10 cellular contexts compared by ENCODE assay signal in genomic region chr3:123750659-123751420, GRCh38.
DNase-seq lines count a peak whose midpoint lies in the region; ATAC-seq, FAIRE-seq and TF ChIP-seq lines count a peak whose summit lies in the region.
"Had no signal": no experiment of that assay in that cellular context is flagged by ENCODE, and none has a peak within 500 bp of the region (broad histone marks: within the 10 kb centered on the region; RNA-seq: fewer than 3 reads in every experiment).

No MANE protein-coding gene starts in this region.

- H3K4me1 ChIP-seq in A549 (peaks cover 65% of the 10 kb centered on the region), HUES6 (ENCODE audit: control insufficient read depth, insufficient read depth, low read length) (peaks cover 9% of the 10 kb centered on the region; the same call in 1 of the 2 replicates), colonic mucosa (peaks cover 6% of the 10 kb centered on the region), HepG2 (ENCODE audit: insufficient read depth, low read length) (peaks cover 67% of the 10 kb centered on the region)

- no peaks in the 10 kb centered on the region for H4K20me1 ChIP-seq in HepG2 (ENCODE audit: insufficient read depth, low read length)

- H3K4me3 ChIP-seq in A549: no peak overlapping the region
- H3K4me3 ChIP-seq in HUES6 (ENCODE audit: low read depth, low read length): no peak overlapping the region
- no peak overlapping the region for H3K4me3 ChIP-seq in colonic mucosa
- H3K4me3 ChIP-seq in HepG2 (replicated peaks in 1 of 3; ENCODE audit: insufficient read depth in 1 of 3, low read depth in 2 of 3, low read length in 3 of 3): no peak overlapping the region

- H3K27me3 ChIP-seq in HUES6 (ENCODE audit: control insufficient read depth, insufficient read depth, low read length): no peaks in the 10 kb centered on the region
- no peaks in the 10 kb centered on the region for H3K27me3 ChIP-seq in colonic mucosa
- H3K27me3 ChIP-seq in HepG2 (ENCODE audit: control insufficient read depth in 1 of 2, insufficient read depth in 2 of 2, low read length in 2 of 2): no peaks in the 10 kb centered on the region

- no peaks in the 10 kb centered on the region for H3K9me3 Mint-ChIP-seq in activated T-cell treated with anti-CD3 and anti-CD28 coated beads, Interleukin-2, amount 50 U/mL, for 24 hours

- no peak overlapping the region for H2AFZ ChIP-seq in HepG2 (ENCODE audit: low read length)

- H3K27ac Mint-ChIP-seq in activated T-cell treated with anti-CD3 and anti-CD28 coated beads, Interleukin-2, amount 50 U/mL, for 24 hours: no peak overlapping the region
- H3K27ac Mint-ChIP-seq: CD4-positive, CD25-positive, alpha-beta regulatory T cell had no signal

- TF ChIP-seq RAD21 in A549 (conservative IDR thresholded peaks at IDR 0.05 in 1 of 2, IDR thresholded peaks at IDR 0.05 in 1 of 2) (peak; percentile 38 to 50; a peak in 4 of 5 replicates), HepG2 (CRISPR knock-in tag; IDR thresholded peaks at IDR 0.05) (0 out of 2 replicates have a peak, but pooled peaks have one; percentile 51)

- no peaks in the 10 kb centered on the region for H3K27me3 Mint-ChIP-seq in activated T-cell treated with anti-CD3 and anti-CD28 coated beads, Interleukin-2, amount 50 U/mL, for 24 hours

- TF ChIP-seq EP300 in A549 (IDR thresholded peaks at IDR 0.05) (peak in 1 of 2 experiments; percentile 64; a peak in 3 of 5 replicates), HepG2 (IDR thresholded peaks at IDR 0.05; ENCODE audit: low read depth in 2 of 2, low read length in 2 of 2) (peak; percentile 68 to 79; a peak in 3 of 4 replicates), HepG2 (CRISPR knock-in tag; IDR thresholded peaks at IDR 0.05; ENCODE audit: borderline replicate concordance) (peak; percentile 68; the same call in 1 of the 2 replicates)

- intact Hi-C loops in colonic mucosa (cut with DNase I) (no loop called here), HepG2 (cut with micrococcal nuclease; ENCODE audit: unreplicated experiment) (loop anchor here (10.0 kb wide), 1 partner anchor 214 kb away; the partner anchor contains the start of gene CCDC14)

- no TSS peak for BruUV-seq in HepG2 (replicated peaks; lab: Mats Ljungman, UMichigan)

- TF ChIP-seq CTCF in A549 (IDR thresholded peaks at IDR 0.05) (no peak), colonic mucosa (IDR thresholded peaks at IDR 0.05) (no peak), HepG2 (CRISPR knock-in tag; IDR thresholded peaks at IDR 0.05) (peak; percentile 58)

- H3K4me1 Mint-ChIP-seq in activated T-cell treated with anti-CD3 and anti-CD28 coated beads, Interleukin-2, amount 50 U/mL, for 24 hours (ENCODE audit: low read depth): no peaks in the 10 kb centered on the region
- H3K4me1 Mint-ChIP-seq: CD4-positive, CD25-positive, alpha-beta regulatory T cell had no signal

- H3K36me3 Mint-ChIP-seq in activated T-cell treated with anti-CD3 and anti-CD28 coated beads, Interleukin-2, amount 50 U/mL, for 24 hours (ENCODE audit: low read depth): no peaks in the 10 kb centered on the region
- H3K36me3 Mint-ChIP-seq: CD4-positive, CD25-positive, alpha-beta regulatory T cell had no signal

- peaks cover 4% of the 10 kb centered on the region for H3K79me2 ChIP-seq in HepG2 (ENCODE audit: insufficient read depth, low read length)

- FAIRE-seq in A549 (lab: Jason Lieb, UNC) (peak; percentile 54), HepG2 (lab: Jason Lieb, UNC) (peak; percentile 80)

- 38% methylated on average over 3 of the region's 3 CpGs for WGBS in A549 (ENCODE audit: missing lambda C conversion rate)
- 46% methylated on average over 3 of the region's 3 CpGs for WGBS in HepG2 (ENCODE audit: low lambda C conversion rate)

- no peak overlapping the region for H3K4me3 Mint-ChIP-seq in activated T-cell treated with anti-CD3 and anti-CD28 coated beads, Interleukin-2, amount 50 U/mL, for 24 hours
- H3K4me3 Mint-ChIP-seq: CD4-positive, CD25-positive, alpha-beta regulatory T cell had no signal

- peak overlapping the region; percentile 94 to 97 for H3K27ac ChIP-seq in A549
- H3K27ac ChIP-seq in HUES6 (ENCODE audit: low read depth, low read length): peak overlapping the region; percentile 45; the same call in 1 of the 2 replicates
- no peak overlapping the region for H3K27ac ChIP-seq in colonic mucosa
- H3K27ac ChIP-seq in HepG2 (ENCODE audit: extremely low read length, insufficient read depth, low read length): peak overlapping the region; percentile 76

- in situ Hi-C loops in HepG2 (cut with HindIII; ENCODE audit: extremely low pct_ligation_motif_present, low pct_unique_long_range_greater_than_20kb): no loop called here

- CTCF ChIA-PET in A549 (lab: Yijun Ruan, JAX): interaction anchor here (0.6 to 14.9 kb wide), 5 partner anchors 17 to 167 kb away, joined by 3 to 100 read pairs (median 6); no protein-coding TSS in a partner anchor
- CTCF ChIA-PET in HepG2 (lab: Yijun Ruan, JAX; ENCODE audit: low intra/inter-chr PET ratio, low total read pairs): no interaction called here

- POLR2A ChIA-PET in A549 (lab: Yijun Ruan, JAX): no interaction called here
- POLR2A ChIA-PET in HepG2 (lab: Yijun Ruan, JAX): interaction anchor here (1.1 to 2.1 kb wide), 5 partner anchors 17 to 145 kb away, joined by 3 to 12 read pairs (median 4); no protein-coding TSS in a partner anchor

- no peaks in the 10 kb centered on the region for H3K36me3 ChIP-seq in HUES6 (ENCODE audit: control insufficient read depth, insufficient read depth, low read length)
- H3K36me3 ChIP-seq in colonic mucosa: no peaks in the 10 kb centered on the region
- H3K36me3 ChIP-seq in HepG2 (replicated peaks in 1 of 2; ENCODE audit: control insufficient read depth in 1 of 2, insufficient read depth in 2 of 2, low read length in 2 of 2): peaks cover 4 to 14% of the 10 kb centered on the region in 2 experiments; a peak in 2 of 5 replicates

- TF ChIP-seq POLR2A in A549 (IDR thresholded peaks at IDR 0.05; ENCODE audit: low read length) (no peak), HepG2 (IDR thresholded peaks at IDR 0.05; ENCODE audit: insufficient read depth in 1 of 2, low read depth in 2 of 2, low read length in 2 of 2) (no peak)

- DNase-seq in A549 (ENCODE audit: low read depth in 1 of 2, low spot score in 1 of 2): peak; percentile 66 to 77
- peak; percentile 22 for DNase-seq in colonic mucosa
- peak; percentile 93 for DNase-seq in HepG2 (ENCODE audit: low spot score)
- DNase-seq in GM19238 (ENCODE audit: insufficient read length, low spot score): no peak
- DNase-seq in activated T-cell treated with anti-CD3 and anti-CD28 coated beads, Interleukin-2, amount 50 U/mL, for 24 hours: no peak
- DNase-seq: anterior cingulate cortex; CD4-positive, CD25-positive, alpha-beta regulatory T cell had no signal

- H3K9ac ChIP-seq in HUES6 (ENCODE audit: low read length) (no peak overlapping the region), colonic mucosa (ENCODE audit: low read depth in 2 of 2, low read length in 2 of 2) (no peak overlapping the region), HepG2 (ENCODE audit: insufficient read depth, low read depth, low read length) (peak overlapping the region; percentile 59)

- H3K9me3 ChIP-seq in A549 (peaks cover 8% of the 10 kb centered on the region; the same call in 1 of the 3 replicates), HUES6 (ENCODE audit: control insufficient read depth, insufficient read depth, low read depth, low read length) (no peaks in the 10 kb centered on the region), colonic mucosa (no peaks in the 10 kb centered on the region), HepG2 (ENCODE audit: low read length) (no peaks in the 10 kb centered on the region)

- ATAC-seq in A549 (peak; percentile 69 to 80), HepG2 (peak; percentile 80), GM19467 (IDR thresholded peaks at IDR 0.05; ENCODE audit: unreplicated experiment) (no peak), HG03039 (IDR thresholded peaks at IDR 0.05; ENCODE audit: unreplicated experiment) (no peak)

- H3K4me2 ChIP-seq in A549: peak overlapping the region; percentile 65
- H3K4me2 ChIP-seq in HepG2 (ENCODE audit: low read depth, low read length): peak overlapping the region; percentile 30

TF ChIP-seq in A549, 52 proteins besides CTCF, POLR2A, EP300 and RAD21 (continues in another document):
- TF ChIP-seq NPAS2 (CRISPR knock-in tag; IDR thresholded peaks at IDR 0.05; ENCODE audit: borderline replicate concordance) (no peak), KDM5A (IDR thresholded peaks at IDR 0.05) (no peak), SREBF2 (IDR thresholded peaks at IDR 0.05) (no peak), RNF2 (IDR thresholded peaks at IDR 0.05; ENCODE audit: borderline replicate concordance, low read depth) (no peak), EHF (CRISPR knock-in tag; IDR thresholded peaks at IDR 0.05) (no peak), RCOR1 (IDR thresholded peaks at IDR 0.05; ENCODE audit: low read depth, low read length) (no peak), FOSL2 (IDR thresholded peaks at IDR 0.05) (peak; percentile 56), FOSL2 (CRISPR knock-in tag; IDR thresholded peaks at IDR 0.05) (peak; percentile 79), TP53 (CRISPR knock-in tag; IDR thresholded peaks at IDR 0.05) (no peak), ZSCAN20 (CRISPR knock-in tag; IDR thresholded peaks at IDR 0.05) (no peak), MAZ (IDR thresholded peaks at IDR 0.05; ENCODE audit: borderline replicate concordance, low read depth, low read length) (no peak), FOSB (CRISPR knock-in tag; IDR thresholded peaks at IDR 0.05) (no peak), SMC3 (IDR thresholded peaks at IDR 0.05) (0 out of 3 replicates have a peak, but pooled peaks have one; percentile 39), JUNB (IDR thresholded peaks at IDR 0.05) (peak; percentile 48; the same call in 1 of the 2 replicates)

TF ChIP-seq in HepG2, 621 proteins besides CTCF, POLR2A, EP300 and RAD21 (continues in another document):
- no peak for TF ChIP-seq NR3C1 (CRISPR knock-in tag; IDR thresholded peaks at IDR 0.05)
- no peak for TF ChIP-seq ZBTB20 (CRISPR knock-in tag; IDR thresholded peaks at IDR 0.05; ENCODE audit: borderline replicate concordance, low read depth)
- 0 out of 2 replicates have a peak, but pooled peaks have one; percentile 45 for TF ChIP-seq YEATS2 (CRISPR knock-in tag; IDR thresholded peaks at IDR 0.05; ENCODE audit: borderline replicate concordance)
- TF ChIP-seq, protein P1, sequence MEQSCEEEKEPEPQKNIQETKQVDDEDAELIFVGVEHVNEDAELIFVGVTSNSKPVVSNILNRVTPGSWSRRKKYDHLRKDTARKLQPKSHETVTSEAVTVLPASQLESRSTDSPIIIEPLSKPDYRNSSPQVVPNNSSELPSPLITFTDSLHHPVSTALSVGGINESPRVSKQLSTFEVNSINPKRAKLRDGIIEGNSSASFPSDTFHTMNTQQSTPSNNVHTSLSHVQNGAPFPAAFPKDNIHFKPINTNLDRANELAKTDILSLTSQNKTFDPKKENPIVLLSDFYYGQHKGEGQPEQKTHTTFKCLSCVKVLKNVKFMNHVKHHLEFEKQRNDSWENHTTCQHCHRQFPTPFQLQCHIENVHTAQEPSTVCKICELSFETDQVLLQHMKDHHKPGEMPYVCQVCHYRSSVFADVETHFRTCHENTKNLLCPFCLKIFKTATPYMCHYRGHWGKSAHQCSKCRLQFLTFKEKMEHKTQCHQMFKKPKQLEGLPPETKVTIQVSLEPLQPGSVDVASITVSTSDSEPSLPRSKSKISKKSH (CRISPR knock-in tag; IDR thresholded peaks at IDR 0.05; ENCODE audit: borderline replicate concordance): no peak

Comparison
In these comparisons a context has a peak if more than half of its experiments do, and no peak if none do; other contexts are left out.
1. ATAC-seq: peak in A549 (2 of 2) and HepG2 (single experiment); none in GM19467 (single experiment) and HG03039 (single experiment).
2. DNase-seq: peak in A549 (2 of 2), colonic mucosa (single experiment) and HepG2 (single experiment); none in GM19238 (single experiment) and activated T-cell treated with anti-CD3 and anti-CD28 coated beads, Interleukin-2, amount 50 U/mL, for 24 hours (single experiment).
3. Of the 38 proteins assayed by ChIP-seq in both HepG2 and A549: peak only in HepG2: CHD4, CTCF, EHMT2, ESRRA, HDAC2, HMGXB4 and 2 more; only in A549: SMC3; in both: FOSL2, JUNB, MAX and RAD21; in neither: 20; mixed calls (peak in some experiments, not most) for 5.